16 cellular contexts compared by ENCODE assay signal in genomic region chr14:34766611-34767010, GRCh38. TPM values are rescaled to one million over a fixed set of nuclear protein-coding genes. Genes with fewer than 3 reads are reported as not detected.
A peak's percentile ranks its signal among the peaks of the same experiment; 100 is the strongest.
DNase-seq lines count a peak whose midpoint lies in the region; ATAC-seq and TF ChIP-seq lines count a peak whose summit lies in the region.
"Had no signal": no experiment of that assay in that cellular context is flagged by ENCODE, and none has a peak within 500 bp of the region (broad histone marks: within the 10 kb centered on the region; RNA-seq: fewer than 3 reads in every experiment).

No MANE protein-coding gene starts in this region.

- H3K4me3 Mint-ChIP-seq in memory B cell = no peak overlapping the region
- H3K4me3 Mint-ChIP-seq in activated T-helper 1 cell treated with anti-CD3 and anti-CD28 coated beads, Interleukin-12 subunit alpha, Interleukin-12 subunit beta, Interleukin-2, Interleukin-4 antibody, amounts not matched to agents 30 ng/mL and 10 ng/mL and 1 ng/mL, durations not matched to agents 14 hours and 24 hours and 36 hours = no peak overlapping the region
- H3K4me3 Mint-ChIP-seq: endodermal cell; natural killer cell; T-helper 1 cell treated with Interleukin-12 subunit alpha and Interleukin-12 subunit beta and Interleukin-4 antibody, amounts not matched to agents 30 μg/mL and 1 μg/mL, for 36 hours had no signal

- in situ Hi-C loops in astrocyte of the cerebellum (cut with HindIII; ENCODE audit: low sequenced_read_pairs) = no loop called here

- DNase-seq in AG09309 (ENCODE audit: low read depth) = peak; percentile 37
- DNase-seq in EH (ENCODE audit: low read depth) = peak; percentile 58
- DNase-seq in astrocyte of the cerebellum (ENCODE audit: low read depth) = peak; percentile 12
- DNase-seq in memory B cell (ENCODE audit: low spot score in 2 of 2) = no peak
- DNase-seq in activated T-helper 1 cell treated with anti-CD3 and anti-CD28 coated beads, Interleukin-12 subunit alpha, Interleukin-12 subunit beta, Interleukin-2, Interleukin-4 antibody, amounts not matched to agents 30 ng/mL and 10 ng/mL and 1 ng/mL, durations not matched to agents 14 hours and 24 hours and 36 hours (ENCODE audit: low spot score) = no peak
- DNase-seq in Right ventricle myocardium superior = no peak
- DNase-seq: endodermal cell; natural killer cell; NCI-H345; NK-92 treated with Interleukin-12 subunit alpha and Interleukin-12 subunit beta, amount 100 ng/mL, for 24 hours; uterus had no signal

- peak overlapping the region; percentile 45 for H3K27ac Mint-ChIP-seq in memory B cell
- no peak overlapping the region for H3K27ac Mint-ChIP-seq in activated T-helper 1 cell treated with anti-CD3 and anti-CD28 coated beads, Interleukin-12 subunit alpha, Interleukin-12 subunit beta, Interleukin-2, Interleukin-4 antibody, amounts not matched to agents 30 ng/mL and 10 ng/mL and 1 ng/mL, durations not matched to agents 14 hours and 24 hours and 36 hours
- H3K27ac Mint-ChIP-seq: endodermal cell; T-helper 1 cell treated with Interleukin-12 subunit alpha and Interleukin-12 subunit beta and Interleukin-4 antibody, amounts not matched to agents 30 μg/mL and 1 μg/mL, for 36 hours had no signal

- peaks cover 15% of the 10 kb centered on the region for H3K36me3 Mint-ChIP-seq in memory B cell
- peaks cover 33% of the 10 kb centered on the region for H3K36me3 Mint-ChIP-seq in activated T-helper 1 cell treated with anti-CD3 and anti-CD28 coated beads, Interleukin-12 subunit alpha, Interleukin-12 subunit beta, Interleukin-2, Interleukin-4 antibody, amounts not matched to agents 30 ng/mL and 10 ng/mL and 1 ng/mL, durations not matched to agents 14 hours and 24 hours and 36 hours (ENCODE audit: low read depth)

- TF ChIP-seq CTCF in AG09309 (IDR thresholded peaks at IDR 0.05; ENCODE audit: control insufficient read depth, insufficient read depth, low read depth, low read length, missing control alignments) (no peak), astrocyte of the cerebellum (IDR thresholded peaks at IDR 0.05; ENCODE audit: low read depth, low read length, missing control alignments) (no peak)

- no peaks in the 10 kb centered on the region for H3K4me1 Mint-ChIP-seq in memory B cell
- H3K4me1 Mint-ChIP-seq in activated T-helper 1 cell treated with anti-CD3 and anti-CD28 coated beads, Interleukin-12 subunit alpha, Interleukin-12 subunit beta, Interleukin-2, Interleukin-4 antibody, amounts not matched to agents 30 ng/mL and 10 ng/mL and 1 ng/mL, durations not matched to agents 14 hours and 24 hours and 36 hours (ENCODE audit: low read depth) = no peaks in the 10 kb centered on the region
- H3K4me1 Mint-ChIP-seq: endodermal cell had no signal

- ATAC-seq in memory B cell (ENCODE audit: low read depth) (no peak), HG02642 (IDR thresholded peaks at IDR 0.05; ENCODE audit: poor library complexity, unreplicated experiment) (no peak), GM19035 (IDR thresholded peaks at IDR 0.05; ENCODE audit: unreplicated experiment) (no peak), Right ventricle myocardium superior (ENCODE audit: poor library complexity) (no peak)
- ATAC-seq: activated CD4-positive, CD25-positive, alpha-beta regulatory T cell treated with anti-CD3 and anti-CD28 coated beads, Interleukin-2, amount 50 U/mL, for 24 hours; natural killer cell had no signal

- intact Hi-C loops in activated T-helper 1 cell treated with anti-CD3 and anti-CD28 coated beads, Interleukin-12 subunit alpha, Interleukin-12 subunit beta, Interleukin-2, Interleukin-4 antibody, amounts not matched to agents 30 ng/mL and 10 ng/mL and 1 ng/mL, durations not matched to agents 14 hours and 24 hours and 36 hours (cut with micrococcal nuclease) = no loop called here
- intact Hi-C loops in Right ventricle myocardium superior (cut with DNase I) = no loop called here

- H3K4me3 ChIP-seq in AG09309 (ENCODE audit: control insufficient read depth, low read depth, low read length) = no peak overlapping the region
- no peak overlapping the region for H3K4me3 ChIP-seq in astrocyte of the cerebellum (ENCODE audit: low read depth, low read length)
- H3K4me3 ChIP-seq: cardiac muscle cell, uterus had no signal

- no peaks in the 10 kb centered on the region for H3K27me3 Mint-ChIP-seq in memory B cell
- H3K27me3 Mint-ChIP-seq in activated T-helper 1 cell treated with anti-CD3 and anti-CD28 coated beads, Interleukin-12 subunit alpha, Interleukin-12 subunit beta, Interleukin-2, Interleukin-4 antibody, amounts not matched to agents 30 ng/mL and 10 ng/mL and 1 ng/mL, durations not matched to agents 14 hours and 24 hours and 36 hours (ENCODE audit: insufficient read depth) = no peaks in the 10 kb centered on the region

- no peaks in the 10 kb centered on the region for H3K9me3 Mint-ChIP-seq in memory B cell
- H3K9me3 Mint-ChIP-seq in activated T-helper 1 cell treated with anti-CD3 and anti-CD28 coated beads, Interleukin-12 subunit alpha, Interleukin-12 subunit beta, Interleukin-2, Interleukin-4 antibody, amounts not matched to agents 30 ng/mL and 10 ng/mL and 1 ng/mL, durations not matched to agents 14 hours and 24 hours and 36 hours = no peaks in the 10 kb centered on the region
- H3K9me3 Mint-ChIP-seq: endodermal cell; natural killer cell; T-helper 1 cell treated with Interleukin-12 subunit alpha and Interleukin-12 subunit beta and Interleukin-4 antibody, amounts not matched to agents 30 μg/mL and 1 μg/mL, for 36 hours had no signal

RNA-seq across cellular contexts. Expression of gene CFL2, which starts 52.2 kb away (rescaled TPM):
- 8.3 and 9.2 TPM in 2 replicates for total RNA-seq in activated T-helper 1 cell treated with anti-CD3 and anti-CD28 coated beads, Interleukin-12 subunit alpha, Interleukin-12 subunit beta, Interleukin-2, Interleukin-4 antibody, amounts not matched to agents 30 ng/mL and 10 ng/mL and 1 ng/mL, durations not matched to agents 14 hours and 24 hours and 36 hours
- total RNA-seq in Right ventricle myocardium superior = 363 TPM

Comparison
In these comparisons a context has a peak if more than half of its experiments do, and no peak if none do; other contexts are left out.
1. DNase-seq: peak in AG09309 (single experiment), EH (single experiment) and astrocyte of the cerebellum (single experiment); none in memory B cell (0 of 2), activated T-helper 1 cell treated with anti-CD3 and anti-CD28 coated beads, Interleukin-12 subunit alpha, Interleukin-12 subunit beta, Interleukin-2, Interleukin-4 antibody, amounts not matched to agents 30 ng/mL and 10 ng/mL and 1 ng/mL, durations not matched to agents 14 hours and 24 hours and 36 hours (single experiment) and Right ventricle myocardium superior (single experiment).
2. RNA of gene CFL2, which starts 52.2 kb away (total RNA-seq): 363 TPM in Right ventricle myocardium superior (single experiment); 8.3 to 9.2 TPM in activated T-helper 1 cell treated with anti-CD3 and anti-CD28 coated beads, Interleukin-12 subunit alpha, Interleukin-12 subunit beta, Interleukin-2, Interleukin-4 antibody, amounts not matched to agents 30 ng/mL and 10 ng/mL and 1 ng/mL, durations not matched to agents 14 hours and 24 hours and 36 hours; every median in the first group is over 10 times any median in the second.